ENCODE assay signal across 2 cellular contexts in genomic region chr1:26483980-26484379, GRCh38.
A peak's percentile ranks its signal among the peaks of the same experiment; 100 is the strongest.
TF ChIP-seq lines count a peak whose summit lies in the region.

No MANE protein-coding gene starts in this region.

TF ChIP-seq in A549, 52 proteins besides CTCF, POLR2A, EP300 and RAD21:
- TF ChIP-seq ZSCAN20 (CRISPR knock-in tag; IDR thresholded peaks at IDR 0.05) (0 out of 2 replicates have a peak, but pooled peaks have one; percentile 31), KDM1A (IDR thresholded peaks at IDR 0.05; ENCODE audit: low read depth) (no peak)

TF ChIP-seq in K562, 482 proteins besides CTCF, POLR2A, EP300 and RAD21 (continues in another document):
- TF ChIP-seq HIVEP1 (CRISPR knock-in tag; IDR thresholded peaks at IDR 0.05): no peak
- 0 out of 2 replicates have a peak, but pooled peaks have one; percentile 10 for TF ChIP-seq ZBTB12 (CRISPR knock-in tag; IDR thresholded peaks at IDR 0.05)
- TF ChIP-seq ZNF740 (CRISPR knock-in tag; IDR thresholded peaks at IDR 0.05): no peak
- TF ChIP-seq ZNF740 (tag; IDR thresholded peaks at IDR 0.05): peak in 1 of 2 experiments; percentile 35; a peak in 1 of 4 replicates
- no peak for TF ChIP-seq ERF (CRISPR knock-in tag; IDR thresholded peaks at IDR 0.05)
- TF ChIP-seq E2F8 (IDR thresholded peaks at IDR 0.05; ENCODE audit: low read depth, partially characterized antibody): no peak
- TF ChIP-seq ZNF239 (CRISPR knock-in tag; IDR thresholded peaks at IDR 0.05): peak; percentile 47; the same call in 1 of the 2 replicates
- no peak for TF ChIP-seq GTF2B (IDR thresholded peaks at IDR 0.05; ENCODE audit: extremely low read depth, insufficient read length)
- peak; percentile 61; the same call in 1 of the 2 replicates for TF ChIP-seq DDX20 (tag; IDR thresholded peaks at IDR 0.05; ENCODE audit: low read depth)
- peak; percentile 23; the same call in 1 of the 2 replicates for TF ChIP-seq GMEB1 (CRISPR knock-in tag; IDR thresholded peaks at IDR 0.05)
- TF ChIP-seq PTTG1 (tag; IDR thresholded peaks at IDR 0.05; ENCODE audit: low read depth): peak; percentile 83
- TF ChIP-seq PBX2 (CRISPR knock-in tag; IDR thresholded peaks at IDR 0.05; ENCODE audit: low read depth): no peak
- TF ChIP-seq PBX2 (tag; conservative IDR thresholded peaks at IDR 0.05; ENCODE audit: low read depth): peak; percentile 42
- no peak for TF ChIP-seq ZNF398 (CRISPR knock-in tag; IDR thresholded peaks at IDR 0.05)
- TF ChIP-seq EGR1 (conservative IDR thresholded peaks at IDR 0.05): no peak
- TF ChIP-seq FOXA1 (IDR thresholded peaks at IDR 0.05; ENCODE audit: borderline replicate concordance): no peak
- TF ChIP-seq CUX1 (CRISPR knock-in tag; IDR thresholded peaks at IDR 0.05): no peak
- no peak for TF ChIP-seq ZNF764 (CRISPR knock-in tag; IDR thresholded peaks at IDR 0.05; ENCODE audit: low read depth)
- TF ChIP-seq ARID2 (IDR thresholded peaks at IDR 0.05): no peak
- no peak for TF ChIP-seq HNRNPLL (IDR thresholded peaks at IDR 0.05; ENCODE audit: low read depth, low read length, poor library complexity, severe bottlenecking)
- TF ChIP-seq SMARCA5 (IDR thresholded peaks at IDR 0.05): no peak
- no peak for TF ChIP-seq ID3 (CRISPR knock-in tag; IDR thresholded peaks at IDR 0.05)
- 0 out of 2 replicates have a peak, but pooled peaks have one; percentile 33 for TF ChIP-seq ID3 (tag; IDR thresholded peaks at IDR 0.05)
- TF ChIP-seq SMAD4 (CRISPR knock-in tag; conservative IDR thresholded peaks at IDR 0.05): peak; percentile 35; the same call in 1 of the 2 replicates
- 0 out of 2 replicates have a peak, but pooled peaks have one; percentile 60 for TF ChIP-seq TEAD2 (tag; IDR thresholded peaks at IDR 0.05)
- no peak for TF ChIP-seq POLR3A (IDR thresholded peaks at IDR 0.05; ENCODE audit: borderline replicate concordance, extremely low read depth, insufficient read depth, insufficient read length)
- TF ChIP-seq RBFOX2 (IDR thresholded peaks at IDR 0.05; ENCODE audit: low read depth, low read length): no peak
- TF ChIP-seq CXXC5 (CRISPR knock-in tag; IDR thresholded peaks at IDR 0.05): no peak
- TF ChIP-seq NR4A1 (CRISPR knock-in tag; IDR thresholded peaks at IDR 0.05): no peak
- TF ChIP-seq NR4A1 (tag; IDR thresholded peaks at IDR 0.05): peak; percentile 77; the same call in 1 of the 2 replicates
- TF ChIP-seq TCF7L2 (IDR thresholded peaks at IDR 0.05; ENCODE audit: low read depth, low read length): no peak
- TF ChIP-seq RBM25 (IDR thresholded peaks at IDR 0.05; ENCODE audit: low read depth, low read length, severe bottlenecking): no peak
- TF ChIP-seq ZNF696 (CRISPR knock-in tag; conservative IDR thresholded peaks at IDR 0.05): no peak
- no peak for TF ChIP-seq SETDB1 (IDR thresholded peaks at IDR 0.05; ENCODE audit: low read length)
- peak; percentile 42; the same call in 1 of the 2 replicates for TF ChIP-seq ZNF395 (CRISPR knock-in tag; IDR thresholded peaks at IDR 0.05)
- TF ChIP-seq ZBTB9 (CRISPR knock-in tag; IDR thresholded peaks at IDR 0.05): 0 out of 2 replicates have a peak, but pooled peaks have one; percentile 44
- TF ChIP-seq NCOA6 (IDR thresholded peaks at IDR 0.05): no peak
- TF ChIP-seq SNRNP70 (optimal IDR thresholded peaks at IDR 0.05; ENCODE audit: low read depth, low read length): no peak
- no peak for TF ChIP-seq HCFC1 (IDR thresholded peaks at IDR 0.05; ENCODE audit: low read depth, low read length)
